9 cellular contexts compared by ENCODE assay signal in genomic region chr5:133996683-133997252, GRCh38. TPM values are rescaled to one million over a fixed set of nuclear protein-coding genes. Genes with fewer than 3 reads are reported as not detected.
DNase-seq lines count a peak whose midpoint lies in the region; ATAC-seq and TF ChIP-seq lines count a peak whose summit lies in the region.
"Had no signal": no experiment of that assay in that cellular context is flagged by ENCODE, and none has a peak within 500 bp of the region (broad histone marks: within the 10 kb centered on the region; RNA-seq: fewer than 3 reads in every experiment).

No MANE protein-coding gene starts in this region.

- peaks cover 7% of the 10 kb centered on the region for H3K36me3 Mint-ChIP-seq in endodermal cell (ENCODE audit: low read depth)
- H3K36me3 Mint-ChIP-seq in progenitor cell of endocrine pancreas (ENCODE audit: insufficient read depth): peaks cover under 1% of the 10 kb centered on the region

- ATAC-seq in GM19324 (IDR thresholded peaks at IDR 0.05; ENCODE audit: low FRiP score, unreplicated experiment) (no peak), GM19328 (IDR thresholded peaks at IDR 0.05; ENCODE audit: unreplicated experiment) (no peak)

- peaks cover 48% of the 10 kb centered on the region for H3K4me1 Mint-ChIP-seq in endodermal cell
- peaks cover 37% of the 10 kb centered on the region for H3K4me1 Mint-ChIP-seq in progenitor cell of endocrine pancreas (ENCODE audit: low read depth)

- H3K9me3 Mint-ChIP-seq in endodermal cell (no peaks in the 10 kb centered on the region), progenitor cell of endocrine pancreas (ENCODE audit: low read depth) (no peaks in the 10 kb centered on the region)

- no peaks in the 10 kb centered on the region for H3K27me3 ChIP-seq in endodermal cell (ENCODE audit: control insufficient read depth, insufficient read depth, low read length, poor library complexity, severe bottlenecking)
- no peaks in the 10 kb centered on the region for H3K27me3 ChIP-seq in uterus

- H3K27me3 Mint-ChIP-seq in endodermal cell (ENCODE audit: insufficient read depth): no peaks in the 10 kb centered on the region
- H3K27me3 Mint-ChIP-seq in progenitor cell of endocrine pancreas: no peaks in the 10 kb centered on the region

- H3K27ac ChIP-seq in endodermal cell (ENCODE audit: low read depth, low read length) (no peak overlapping the region), uterus (no peak overlapping the region)

- peak overlapping the region; percentile 76 for H3K27ac Mint-ChIP-seq in endodermal cell
- H3K27ac Mint-ChIP-seq in progenitor cell of endocrine pancreas: no peak overlapping the region

- intact Hi-C loops in uterus (cut with DNase I; ENCODE audit: low total_unique reads): no loop called here

- H3K9me3 ChIP-seq in endodermal cell (ENCODE audit: control insufficient read depth, low read length): no peaks in the 10 kb centered on the region
- H3K9me3 ChIP-seq in uterus: no peaks in the 10 kb centered on the region

- WGBS in endodermal cell (ENCODE audit: insufficient coverage in 1 of 2, insufficient read length in 1 of 2), 2 experiments: 81 to 94% methylated on average over 2 to 3 of the region's 3 CpGs

- no peak overlapping the region for H3K9ac ChIP-seq in endodermal cell (ENCODE audit: extremely low read depth, low read length, poor library complexity, severe bottlenecking)

- H3K4me1 ChIP-seq in endodermal cell (ENCODE audit: control insufficient read depth, insufficient read depth, low read length) (peaks cover 20% of the 10 kb centered on the region), uterus (peaks cover 0 to 21% of the 10 kb centered on the region in 2 donors)

- H3K36me3 ChIP-seq in endodermal cell (ENCODE audit: control insufficient read depth, insufficient read depth, low read length) (peaks cover 13% of the 10 kb centered on the region), uterus (no peaks in the 10 kb centered on the region)

- peak; percentile 88 for TF ChIP-seq CTCF in endodermal cell (conservative IDR thresholded peaks at IDR 0.05)
- TF ChIP-seq CTCF in progenitor cell of endocrine pancreas (IDR thresholded peaks at IDR 0.05; ENCODE audit: unreplicated experiment): peak; percentile 59
- no peak for TF ChIP-seq CTCF in uterus (IDR thresholded peaks at IDR 0.05)

- TF ChIP-seq POLR2A in uterus (IDR thresholded peaks at IDR 0.05): no peak

- DNase-seq in SKM-1 treated with dmso at 0.1 percent for 144 hours (lab: John Stamatoyannopoulos, UW; ENCODE audit: unreplicated experiment): peak; percentile 10
- DNase-seq in SKM-1 (lab: John Stamatoyannopoulos, UW; ENCODE audit: unreplicated experiment): no peak
- DNase-seq in NAMALWA (ENCODE audit: low spot score): peak; percentile 62
- peak; percentile 80 for DNase-seq in endodermal cell
- DNase-seq in progenitor cell of endocrine pancreas (ENCODE audit: low spot score, unreplicated experiment): no peak
- DNase-seq in uterus: no peak
- DNase-seq: COR-L47 had no signal

- H3K4me3 ChIP-seq in endodermal cell (ENCODE audit: low read length): no peak overlapping the region
- no peak overlapping the region for H3K4me3 ChIP-seq in uterus

- no peak overlapping the region for H3K4me3 Mint-ChIP-seq in endodermal cell
- H3K4me3 Mint-ChIP-seq in progenitor cell of endocrine pancreas (ENCODE audit: low read depth): no peak overlapping the region

RNA-seq across cellular contexts. Expression of gene VDAC1, which starts 8.0 kb away (rescaled TPM):
- total RNA-seq in endodermal cell (100 to 1,000 TPM; 202 to 226 TPM), progenitor cell of endocrine pancreas (123 and 133 TPM in 2 replicates), uterus (100 to 1,000 TPM in 1 of 4 donors, 10 to 100 TPM in 3; 19.4 to 112 (median 79.8) TPM)
- 205 TPM for polyA plus RNA-seq in endodermal cell (2013, experiment 1 of 2)
- 193 TPM for polyA plus RNA-seq in endodermal cell (2013, experiment 2 of 2)

RNA-seq across cellular contexts. Expression of gene C5orf15, which starts 28.3 kb away (rescaled TPM):
- total RNA-seq in endodermal cell (10 to 100 TPM; 37.6 to 37.7 TPM), progenitor cell of endocrine pancreas (52.0 and 58.5 TPM in 2 replicates), uterus (10 to 100 TPM; 10.5 to 98.9 (median 27.5) TPM)
- 64.4 TPM for polyA plus RNA-seq in endodermal cell (2013, experiment 1 of 2)
- polyA plus RNA-seq in endodermal cell (2013, experiment 2 of 2): 60.7 TPM

Comparison
In these comparisons a context has a peak if more than half of its experiments do, and no peak if none do; other contexts are left out.
1. DNase-seq: peak in SKM-1 treated with dmso at 0.1 percent for 144 hours (single experiment), NAMALWA (single experiment) and endodermal cell (single experiment); none in SKM-1 (single experiment), progenitor cell of endocrine pancreas (single experiment) and uterus (0 of 2).
2. CTCF ChIP-seq: peak in endodermal cell (single experiment) and progenitor cell of endocrine pancreas (single experiment); none in uterus (0 of 4).